Comparison of ENCODE assay signal across 8 cellular contexts in genomic region chr7:95794917-95795515, GRCh38. TPM values are rescaled to one million over a fixed set of nuclear protein-coding genes. Genes with fewer than 3 reads are reported as not detected.
DNase-seq lines count a peak whose midpoint lies in the region; ATAC-seq and TF ChIP-seq lines count a peak whose summit lies in the region.

No MANE protein-coding gene starts in this region.

- H3K27me3 Mint-ChIP-seq in T-helper 17 cell = no peaks in the 10 kb centered on the region

- intact Hi-C loops in left colon (cut with DNase I, micrococcal nuclease) = no loop called here

- no peaks in the 10 kb centered on the region for H3K36me3 Mint-ChIP-seq in T-helper 17 cell (ENCODE audit: low read depth)

- ATAC-seq in HG03159 (IDR thresholded peaks at IDR 0.05; ENCODE audit: unreplicated experiment) (peak; percentile 75), left colon (peak; percentile 57), T-helper 17 cell (no peak), HG03439 (IDR thresholded peaks at IDR 0.05; ENCODE audit: unreplicated experiment) (no peak)

- no peak overlapping the region for H3K27ac Mint-ChIP-seq in T-helper 17 cell

- DNase-seq in SK-N-DZ (ENCODE audit: low spot score) (peak; percentile 16), left colon (no peak), caudate nucleus (lab: John Stamatoyannopoulos, UW) (no peak), ureter (ENCODE audit: low spot score) (no peak), T-helper 17 cell (no peak)

- no peaks in the 10 kb centered on the region for H3K9me3 ChIP-seq in T-helper 17 cell (ENCODE audit: control insufficient read depth, low read length, poor library complexity, severe bottlenecking)

- peak; percentile 69 for TF ChIP-seq CTCF in GM12872 (IDR thresholded peaks at IDR 0.05; ENCODE audit: insufficient read depth, low read depth, low read length)

- H3K4me3 Mint-ChIP-seq in T-helper 17 cell = no peak overlapping the region

- H3K27ac ChIP-seq in caudate nucleus (ENCODE audit: low read depth, low read length) = no peak overlapping the region

- H3K4me1 Mint-ChIP-seq in T-helper 17 cell = no peaks in the 10 kb centered on the region

RNA-seq across cellular contexts. Expression of gene DYNC1I1, which starts 22.7 kb away (rescaled TPM):
- 0.51 and 0.59 TPM in 2 replicates for polyA plus RNA-seq in SK-N-DZ (2014; cell fraction: cytosol; rRNA removed)
- polyA plus RNA-seq in SK-N-DZ (2014; cell fraction: nucleus; rRNA removed) = 0.54 and 0.58 TPM in 2 replicates
- total RNA-seq in left colon (1 to 10 TPM in 1 of 2 donors, under 1 TPM in 1; 0.43 to 3.0 TPM), ureter (14.6 TPM), T-helper 17 cell (under 1 TPM; 0.12 to 0.31 TPM)

Comparison
In these comparisons a context has a peak if more than half of its experiments do, and no peak if none do; other contexts are left out.
1. ATAC-seq: peak in HG03159 (single experiment) and left colon (single experiment); none in T-helper 17 cell (single experiment) and HG03439 (single experiment).